In the genomic region with DNA sequence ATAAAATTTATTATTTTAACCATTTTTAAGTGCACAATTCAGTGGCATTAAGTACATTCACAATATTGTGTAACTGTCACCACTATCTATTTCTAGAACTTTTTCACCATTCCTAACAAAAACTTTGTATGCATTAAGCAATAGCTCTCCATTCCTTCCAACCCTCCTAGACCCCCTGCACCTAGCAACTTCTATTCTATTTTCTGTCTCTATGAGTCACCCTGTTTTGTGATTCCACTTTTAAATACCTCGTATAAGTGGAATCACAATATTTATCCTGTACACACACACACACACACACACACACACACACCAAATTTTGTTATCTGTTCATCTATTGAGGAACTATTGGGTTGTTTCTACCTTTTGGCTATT, we compare ENCODE assay signal across 18 cellular contexts.
A peak's percentile ranks its signal among the peaks of the same experiment; 100 is the strongest.
DNase-seq lines count a peak whose midpoint lies in the region; ATAC-seq and TF ChIP-seq lines count a peak whose summit lies in the region.
"Had no signal": no experiment of that assay in that cellular context is flagged by ENCODE, and none has a peak within 500 bp of the region (broad histone marks: within the 10 kb centered on the region; RNA-seq: fewer than 3 reads in every experiment).

No MANE protein-coding gene starts in this region.

- H4K8ac ChIP-seq in mesenchymal stem cell (ENCODE audit: low read length), result no peak overlapping the region

- H3K4me1 ChIP-seq in DOHH2 (ENCODE audit: control insufficient read depth, low read length), result peaks cover 100% of the 10 kb centered on the region
- H3K4me1 ChIP-seq in mesenchymal stem cell (ENCODE audit: control insufficient read depth, insufficient read depth, low read depth, low read length), result no peaks in the 10 kb centered on the region

- H3K36me3 Mint-ChIP-seq in activated naive CD4-positive, alpha-beta T cell treated with anti-CD3 and anti-CD28 coated beads, Interleukin-2, amount 50 U/mL, for 72 hours, result peaks cover 4 to 48% of the 10 kb centered on the region in 2 donors

- no peaks in the 10 kb centered on the region for H3K9me3 ChIP-seq in DOHH2 (ENCODE audit: control insufficient read depth, insufficient read depth, low read length)
- no peaks in the 10 kb centered on the region for H3K9me3 ChIP-seq in mesenchymal stem cell (ENCODE audit: control insufficient read depth, low read length)
- H3K9me3 ChIP-seq: BLaER1, uterus had no signal

- H3K27ac Mint-ChIP-seq in activated naive CD4-positive, alpha-beta T cell treated with anti-CD3 and anti-CD28 coated beads, Interleukin-2, amount 50 U/mL, for 72 hours, result peak overlapping the region; percentile 72 to 97
- H3K27ac Mint-ChIP-seq: H9 had no signal

- no peak overlapping the region for H2AFZ ChIP-seq in mesenchymal stem cell (ENCODE audit: low read depth, low read length)

- no peak overlapping the region for H3K4me3 ChIP-seq in AG10803 (ENCODE audit: low read length)
- no peak overlapping the region for H3K4me3 ChIP-seq in DOHH2 (ENCODE audit: low read length)
- no peak overlapping the region for H3K4me3 ChIP-seq in mesenchymal stem cell (ENCODE audit: insufficient read depth in 1 of 2, low read depth in 1 of 2, low read length in 2 of 2)
- H3K4me3 ChIP-seq: BLaER1, uterus had no signal

- no peak for ATAC-seq in activated naive CD4-positive, alpha-beta T cell treated with anti-CD3 and anti-CD28 coated beads, Interleukin-2, amount 50 U/mL, for 72 hours
- ATAC-seq in GM19452 (IDR thresholded peaks at IDR 0.05; ENCODE audit: unreplicated experiment), result no peak
- no peak for ATAC-seq in omental fat pad (ENCODE audit: low FRiP score)
- ATAC-seq in HG03342 (IDR thresholded peaks at IDR 0.05; ENCODE audit: unreplicated experiment), result no peak
- ATAC-seq: sciatic nerve had no signal

- H3K36me3 ChIP-seq in DOHH2 (ENCODE audit: control insufficient read depth, low read length) (peaks cover 21% of the 10 kb centered on the region), mesenchymal stem cell (ENCODE audit: control insufficient read depth in 1 of 2, insufficient read depth in 2 of 2, low read depth in 1 of 2, low read length in 2 of 2) (no peaks in the 10 kb centered on the region)
- H3K36me3 ChIP-seq: uterus had no signal

- no peak overlapping the region for H3K23ac ChIP-seq in mesenchymal stem cell (ENCODE audit: low read length in 2 of 2)

- no peaks in the 10 kb centered on the region for H3K9me3 Mint-ChIP-seq in activated naive CD4-positive, alpha-beta T cell treated with anti-CD3 and anti-CD28 coated beads, Interleukin-2, amount 50 U/mL, for 72 hours

- H2BK120ac ChIP-seq in mesenchymal stem cell (ENCODE audit: low read depth, low read length), result no peak overlapping the region

- no peak overlapping the region for H3K14ac ChIP-seq in mesenchymal stem cell (ENCODE audit: low read length in 2 of 2)

- H2AK5ac ChIP-seq in mesenchymal stem cell (ENCODE audit: low read length, severe bottlenecking), result no peak overlapping the region

- H3K9ac ChIP-seq in mesenchymal stem cell (ENCODE audit: low read length), result no peak overlapping the region
- H3K9ac ChIP-seq: BLaER1, KMS-11 had no signal

- H3F3A ChIP-seq in DOHH2 (ENCODE audit: control insufficient read depth, insufficient read depth), result peaks cover 20% of the 10 kb centered on the region

- no peak overlapping the region for H2BK12ac ChIP-seq in mesenchymal stem cell (ENCODE audit: low read length in 2 of 2)

- H3K4me2 ChIP-seq in DOHH2 (ENCODE audit: low read length), result no peak overlapping the region; the same call in 1 of the 2 replicates
- no peak overlapping the region for H3K4me2 ChIP-seq in mesenchymal stem cell (ENCODE audit: low read length, poor library complexity, severe bottlenecking)
- H3K4me2 ChIP-seq: KMS-11 had no signal

- H3K9me2 ChIP-seq in DOHH2 (replicated peaks; ENCODE audit: control insufficient read depth, low read length), result no peaks in the 10 kb centered on the region

- H3K79me2 ChIP-seq in DOHH2 (ENCODE audit: control insufficient read depth, low read length), result peaks cover 83% of the 10 kb centered on the region

- no peak overlapping the region for H3K18ac ChIP-seq in mesenchymal stem cell (ENCODE audit: low read depth in 1 of 2, low read length in 2 of 2)

- H3K27ac ChIP-seq in DOHH2 (ENCODE audit: low read depth, low read length) (peak overlapping the region; percentile 89; the same call in 1 of the 2 replicates), mesenchymal stem cell (ENCODE audit: low read length, poor library complexity, severe bottlenecking) (no peak overlapping the region)
- H3K27ac ChIP-seq: BLaER1, KMS-11, uterus had no signal

- peaks cover 25% of the 10 kb centered on the region for H3K79me1 ChIP-seq in mesenchymal stem cell (replicated peaks; ENCODE audit: low read length, poor library complexity, severe bottlenecking)

- DNase-seq in AG10803 (ENCODE audit: low read depth) (peak; percentile 58), mesenchymal stem cell (peak; percentile 45), omental fat pad (ENCODE audit: low spot score) (no peak), GOT3 (lab: John Stamatoyannopoulos, UW) (no peak)
- no peak for DNase-seq in activated naive CD4-positive, alpha-beta T cell treated with anti-CD3 and anti-CD28 coated beads, Interleukin-2, amount 50 U/mL, for 72 hours (ENCODE audit: low spot score in 2 of 2)
- DNase-seq: DMS79 treated with DMSO at 0.1 percent for 48 hours; H9; NCI-H1436; NCI-H2227 treated with DMSO at 0.1 percent for 48 hours; SHP77; stimulated activated naive CD4-positive, alpha-beta T cell; uterus had no signal

- TF ChIP-seq CTCF in AG10803 (conservative IDR thresholded peaks at IDR 0.05; ENCODE audit: low read length), result no peak
- TF ChIP-seq CTCF in DOHH2 (IDR thresholded peaks at IDR 0.05; ENCODE audit: low read depth, low read length, poor library complexity, severe bottlenecking), result no peak
- no peak for TF ChIP-seq CTCF in omental fat pad (IDR thresholded peaks at IDR 0.05)

- no peaks in the 10 kb centered on the region for H3K27me3 ChIP-seq in DOHH2 (ENCODE audit: control insufficient read depth, low read length)
- H3K27me3 ChIP-seq in mesenchymal stem cell (ENCODE audit: control insufficient read depth in 1 of 2, insufficient read depth in 1 of 2, low read length in 2 of 2), result no peaks in the 10 kb centered on the region
- H3K27me3 ChIP-seq: BLaER1, uterus had no signal

- no peak overlapping the region for H2BK15ac ChIP-seq in mesenchymal stem cell (ENCODE audit: low read depth, poor library complexity, severe bottlenecking)

- no peaks in the 10 kb centered on the region for H4K20me1 ChIP-seq in DOHH2 (ENCODE audit: control insufficient read depth, insufficient read depth, low read depth, low read length)

- H2BK5ac ChIP-seq in mesenchymal stem cell (ENCODE audit: low read depth, low read length, poor library complexity, severe bottlenecking), result no peak overlapping the region

- WGBS in mesenchymal stem cell, result 80% methylated on average over 1 of the region's 1 CpG

- H4K91ac ChIP-seq in mesenchymal stem cell (ENCODE audit: low read length), result no peak overlapping the region

- H3K4ac ChIP-seq in mesenchymal stem cell (ENCODE audit: low read depth in 1 of 2, low read length in 2 of 2), result no peak overlapping the region

Comparison
In these comparisons a context has a peak if more than half of its experiments do, and no peak if none do; other contexts are left out.
1. DNase-seq: peak in AG10803 (single experiment) and mesenchymal stem cell (single experiment); none in activated naive CD4-positive, alpha-beta T cell treated with anti-CD3 and anti-CD28 coated beads, Interleukin-2, amount 50 U/mL, for 72 hours (0 of 2), omental fat pad (single experiment) and GOT3 (single experiment).